ENCODE assay signal across 8 cellular contexts in the genomic region with DNA sequence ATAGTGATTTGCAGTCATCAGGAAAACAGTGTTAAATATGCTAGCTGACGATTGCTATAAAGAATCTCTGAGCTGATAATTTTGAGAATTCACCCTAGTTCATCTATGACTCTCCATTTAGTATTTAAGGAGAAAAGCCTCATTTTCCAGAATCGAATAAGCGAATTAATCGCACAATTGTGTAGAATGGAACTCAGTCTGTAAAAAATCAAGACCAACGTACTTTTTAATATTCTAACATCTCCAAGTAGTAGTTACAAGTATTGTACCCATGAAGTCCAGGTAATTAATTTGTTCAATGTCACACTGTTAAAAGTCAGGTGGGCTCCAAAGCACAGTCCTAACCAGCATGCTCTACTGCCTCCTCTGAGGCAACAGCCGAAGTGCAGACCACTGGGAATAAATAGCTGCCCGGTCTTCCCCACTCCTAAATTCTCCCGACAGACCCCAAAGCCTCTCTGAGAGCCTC. TPM values are rescaled to one million over a fixed set of nuclear protein-coding genes. Genes with fewer than 3 reads are reported as not detected.
DNase-seq lines count a peak whose midpoint lies in the region; ATAC-seq, FAIRE-seq and TF ChIP-seq lines count a peak whose summit lies in the region.

No MANE protein-coding gene starts in this region.

- no peaks in the 10 kb centered on the region for H3K27me3 Mint-ChIP-seq in CD8-positive, alpha-beta T cell (ENCODE audit: low read depth)

- H3K9me1 ChIP-seq in endothelial cell of umbilical vein (replicated peaks; ENCODE audit: control insufficient read depth, extremely low read depth, insufficient read depth, low read length), result no peaks in the 10 kb centered on the region

- H2AFZ ChIP-seq in Loucy (ENCODE audit: low read length) (peak overlapping the region; percentile 99), endothelial cell of umbilical vein (ENCODE audit: low read depth, low read length) (peak overlapping the region; percentile 92)

- H3K9me3 Mint-ChIP-seq in CD8-positive, alpha-beta T cell, result no peaks in the 10 kb centered on the region

- H4K20me1 ChIP-seq in Loucy (ENCODE audit: insufficient read depth, low read length, poor library complexity, severe bottlenecking), result no peaks in the 10 kb centered on the region
- H4K20me1 ChIP-seq in endothelial cell of umbilical vein (replicated peaks; ENCODE audit: control insufficient read depth, extremely low read depth, insufficient read depth, low read length), result no peaks in the 10 kb centered on the region

- H3K4me3 ChIP-seq in CD8-positive, alpha-beta T cell (ENCODE audit: low read depth, low read length), result peak overlapping the region; percentile 83
- H3K4me3 ChIP-seq in Loucy (ENCODE audit: low read length, poor library complexity, severe bottlenecking), result peak overlapping the region; percentile 87
- H3K4me3 ChIP-seq in endothelial cell of umbilical vein (replicated peaks in 1 of 3; ENCODE audit: insufficient read depth in 1 of 3, low read depth in 1 of 3, low read length in 3 of 3), result peak overlapping the region; percentile 73 to 99 (median 78)
- peak overlapping the region; percentile 99 for H3K4me3 ChIP-seq in rectal smooth muscle tissue (ENCODE audit: low read length)

- peak overlapping the region; percentile 99 for H3K27ac ChIP-seq in CD8-positive, alpha-beta T cell (ENCODE audit: low read depth, low read length)
- H3K27ac ChIP-seq in endothelial cell of umbilical vein (ENCODE audit: insufficient read depth, low read depth, low read length), result peak overlapping the region; percentile 81
- H3K27ac ChIP-seq in rectal smooth muscle tissue (ENCODE audit: low read depth, low read length), result peak overlapping the region; percentile 94

- POLR2A ChIA-PET in CD8-positive, alpha-beta T cell (lab: Charles Lee), result interaction anchor here (0.6 to 5.0 kb wide), 9 partner anchors 10 to 676 kb away, joined by 3 to 50 read pairs (median 5); a partner anchor contains a TSS
- POLR2A ChIA-PET in endothelial cell of umbilical vein (lab: Charles Lee), result interaction anchor here (0.6 kb wide), 1 partner anchor 38 kb away, joined by 6 read pairs; no protein-coding TSS in a partner anchor

- H3K9me2 ChIP-seq in Loucy (replicated peaks; ENCODE audit: low read depth, low read length), result no peaks in the 10 kb centered on the region

- peaks cover 35% of the 10 kb centered on the region for H3K4me1 Mint-ChIP-seq in CD8-positive, alpha-beta T cell (ENCODE audit: low read depth)

- H3K36me3 ChIP-seq in CD8-positive, alpha-beta T cell (ENCODE audit: insufficient read depth, low read length), result no peaks in the 10 kb centered on the region
- H3K36me3 ChIP-seq in Loucy (ENCODE audit: insufficient read depth, low read length), result no peaks in the 10 kb centered on the region
- peaks cover 0 to 4% of the 10 kb centered on the region in 2 experiments for H3K36me3 ChIP-seq in endothelial cell of umbilical vein (ENCODE audit: control insufficient read depth in 2 of 2, extremely low read depth in 1 of 2, insufficient read depth in 2 of 2, low read length in 2 of 2)
- no peaks in the 10 kb centered on the region for H3K36me3 ChIP-seq in rectal smooth muscle tissue (ENCODE audit: control insufficient read depth, insufficient read depth, low read length)

- BruUV-seq in endothelial cell of umbilical vein (replicated peaks; lab: Mats Ljungman, UMichigan), result TSS peak; percentile 71

- FAIRE-seq in endothelial cell of umbilical vein (lab: Jason Lieb, UNC), result no peak

- no peaks in the 10 kb centered on the region for H3K27me3 ChIP-seq in CD8-positive, alpha-beta T cell (ENCODE audit: insufficient read depth, low read length)
- H3K27me3 ChIP-seq in Loucy (ENCODE audit: insufficient read depth, low read length, poor library complexity, severe bottlenecking) (peaks cover 9% of the 10 kb centered on the region), endothelial cell of umbilical vein (ENCODE audit: control insufficient read depth in 2 of 2, insufficient read depth in 2 of 2, low read length in 2 of 2) (no peaks in the 10 kb centered on the region), rectal smooth muscle tissue (ENCODE audit: control insufficient read depth, insufficient read depth, low read length) (no peaks in the 10 kb centered on the region)

- H3K4me1 ChIP-seq in CD8-positive, alpha-beta T cell (ENCODE audit: insufficient read depth, low read length), result peaks cover 28% of the 10 kb centered on the region
- H3K4me1 ChIP-seq in Loucy (ENCODE audit: insufficient read depth, low read length, poor library complexity, severe bottlenecking) (peaks cover 26% of the 10 kb centered on the region), endothelial cell of umbilical vein (ENCODE audit: control insufficient read depth, extremely low read depth, insufficient read depth, low read length) (peaks cover 17% of the 10 kb centered on the region), rectal smooth muscle tissue (ENCODE audit: control insufficient read depth, insufficient read depth, low read length) (peaks cover 9% of the 10 kb centered on the region)

- H3K27ac Mint-ChIP-seq in CD8-positive, alpha-beta T cell, result peak overlapping the region; percentile 99

- DNase-seq in CD8-positive, alpha-beta T cell, result no peak
- no peak for DNase-seq in endothelial cell of umbilical vein (ENCODE audit: low read depth, low spot score)
- DNase-seq in AG08396 (ENCODE audit: low spot score), result no peak
- no peak for DNase-seq in CD1c-positive myeloid dendritic cell (ENCODE audit: extremely low spot score)
- DNase-seq in DMS79 treated with DMSO at 0.1 percent for 48 hours (lab: John Stamatoyannopoulos, UW), result no peak

- dilution Hi-C loops in endothelial cell of umbilical vein (cut with MboI; ENCODE audit: extremely low pct_ligation_motif_present, low sequenced_read_pairs), result no loop called here

- peak overlapping the region; percentile 72 for H3K4me2 ChIP-seq in Loucy (ENCODE audit: low read depth, low read length, poor library complexity, severe bottlenecking)
- H3K4me2 ChIP-seq in endothelial cell of umbilical vein (ENCODE audit: insufficient read depth, low read length), result peak overlapping the region; percentile 99

- peak; percentile 66 for ATAC-seq in CD8-positive, alpha-beta T cell
- ATAC-seq in GM21515 (IDR thresholded peaks at IDR 0.05; ENCODE audit: unreplicated experiment), result peak; percentile 46

- peaks cover 26% of the 10 kb centered on the region for H3K36me3 Mint-ChIP-seq in CD8-positive, alpha-beta T cell

- no peak for TF ChIP-seq CTCF in CD8-positive, alpha-beta T cell (IDR thresholded peaks at IDR 0.05)
- TF ChIP-seq CTCF in Loucy (conservative IDR thresholded peaks at IDR 0.05; ENCODE audit: low read length), result no peak
- TF ChIP-seq CTCF in endothelial cell of umbilical vein (IDR thresholded peaks at IDR 0.05; ENCODE audit: extremely low read depth in 1 of 2, insufficient read depth in 1 of 2, low read depth in 1 of 2, low read length in 2 of 2), result no peak

- no peaks in the 10 kb centered on the region for H3K9me3 ChIP-seq in CD8-positive, alpha-beta T cell (ENCODE audit: low read length)
- no peaks in the 10 kb centered on the region for H3K9me3 ChIP-seq in Loucy (ENCODE audit: insufficient read depth, low read depth, low read length)
- no peaks in the 10 kb centered on the region for H3K9me3 ChIP-seq in endothelial cell of umbilical vein (replicated peaks; ENCODE audit: control insufficient read depth, insufficient read depth, low read length)

- CTCF ChIA-PET in CD8-positive, alpha-beta T cell (lab: Charles Lee), result interaction anchor here (0.6 to 3.8 kb wide), 29 partner anchors 8 to 299 kb away, joined by 3 to 43 read pairs (median 4); a partner anchor contains a TSS
- CTCF ChIA-PET in endothelial cell of umbilical vein (lab: Charles Lee), result interaction anchor here (1.3 to 3.1 kb wide), 9 partner anchors 11 to 289 kb away, joined by 3 to 45 read pairs (median 5); a partner anchor contains a TSS

- peak overlapping the region; percentile 98 for H3K4me3 Mint-ChIP-seq in CD8-positive, alpha-beta T cell

- H3K79me2 ChIP-seq in Loucy (ENCODE audit: insufficient read depth, low read length) (peaks cover 37% of the 10 kb centered on the region), endothelial cell of umbilical vein (ENCODE audit: control insufficient read depth, insufficient read depth, low read length) (peaks cover 15% of the 10 kb centered on the region)

- H3F3A ChIP-seq in Loucy (ENCODE audit: low read depth), result no peaks in the 10 kb centered on the region

- intact Hi-C loops in CD8-positive, alpha-beta T cell (cut with DNase I, micrococcal nuclease), result loop anchor here (1.0 to 10.0 kb wide), 16 partner anchors 9 to 1904 kb away; a partner anchor contains a TSS
- intact Hi-C loops in endothelial cell of umbilical vein (cut with micrococcal nuclease), result loop anchor here (1.0 to 5.0 kb wide), 5 partner anchors 111 to 225 kb away; a partner anchor contains a TSS

- H3K9ac ChIP-seq in Loucy (ENCODE audit: low read depth, low read length, poor library complexity, severe bottlenecking) (peak overlapping the region; percentile 86), endothelial cell of umbilical vein (replicated peaks; ENCODE audit: extremely low read depth, insufficient read depth, low read length) (peak overlapping the region; percentile 86), rectal smooth muscle tissue (ENCODE audit: low read length) (peak overlapping the region; percentile 90)

- TF ChIP-seq POLR2A in endothelial cell of umbilical vein (IDR thresholded peaks at IDR 0.05; ENCODE audit: low read depth, low read length), result no peak

TF ChIP-seq in endothelial cell of umbilical vein, 7 proteins besides CTCF, POLR2A, EP300 and RAD21 (continues in another document):
- TF ChIP-seq MYC (IDR thresholded peaks at IDR 0.05; ENCODE audit: low read depth, low read length) (no peak), GATA2 (IDR thresholded peaks at IDR 0.05; ENCODE audit: insufficient read depth, insufficient read length, low read depth, low read length) (no peak), FOS (IDR thresholded peaks at IDR 0.05; ENCODE audit: borderline replicate concordance, insufficient read depth, low read length) (no peak), EZH2 (IDR thresholded peaks at IDR 0.05; ENCODE audit: borderline replicate concordance, low read depth, low read length, severe bottlenecking) (no peak), JUN (IDR thresholded peaks at IDR 0.05; ENCODE audit: borderline replicate concordance, insufficient read depth, insufficient read length, low read depth) (no peak), POLR2AphosphoS5 (IDR thresholded peaks at IDR 0.05; ENCODE audit: insufficient read depth, low read depth, low read length) (no peak)

RNA-seq across cellular contexts. Expression of a gene that starts 0.4 kb away (rescaled TPM):
- total RNA-seq in CD8-positive, alpha-beta T cell, result 1 to 10 TPM; 2.7 to 2.8 TPM
- 3.2 and 3.4 TPM in 2 replicates for total RNA-seq in endothelial cell of umbilical vein
- 0.80 and 0.97 TPM in 2 replicates for polyA plus RNA-seq in endothelial cell of umbilical vein
- polyA plus RNA-seq in endothelial cell of umbilical vein (2011; cell fraction: cytosol; rRNA removed), result 0.81 and 1.2 TPM in 2 replicates
- polyA plus RNA-seq in endothelial cell of umbilical vein (2011; cell fraction: nucleus; rRNA removed), result 1.3 and 3.6 TPM in 2 replicates
- polyA plus RNA-seq in endothelial cell of umbilical vein (2012), result 0.74 and 0.76 TPM in 2 replicates
- 2.2 and 2.5 TPM in 2 replicates for polyA minus RNA-seq in endothelial cell of umbilical vein
- not detected for polyA minus RNA-seq in endothelial cell of umbilical vein (2011; cell fraction: cytosol; rRNA and poly(A)+ RNA removed)
- 6.0 and 6.3 TPM in 2 replicates for polyA minus RNA-seq in endothelial cell of umbilical vein (2011; cell fraction: nucleus; rRNA and poly(A)+ RNA removed)
